Comparison of ENCODE assay signal across 11 cellular contexts in genomic region chr6:138250513-138251247, GRCh38. TPM values are rescaled to one million over a fixed set of nuclear protein-coding genes. Genes with fewer than 3 reads are reported as not detected.
DNase-seq lines count a peak whose midpoint lies in the region; ATAC-seq and TF ChIP-seq lines count a peak whose summit lies in the region.
"Had no signal": no experiment of that assay in that cellular context is flagged by ENCODE, and none has a peak within 500 bp of the region (broad histone marks: within the 10 kb centered on the region; RNA-seq: fewer than 3 reads in every experiment).

No MANE protein-coding gene starts in this region.

- no peak for TF ChIP-seq POLR2A in suprapubic skin (IDR thresholded peaks at IDR 0.05)

- no peak for TF ChIP-seq EP300 in suprapubic skin (IDR thresholded peaks at IDR 0.05)

- H3K4me3 Mint-ChIP-seq in HFFc6 (peak overlapping the region; percentile 36), MCF 10A (ENCODE audit: unreplicated experiment) (no peak overlapping the region), neural progenitor cell (no peak overlapping the region)
- no peak overlapping the region for H3K4me3 Mint-ChIP-seq in activated naive CD4-positive, alpha-beta T cell treated with anti-CD3 and anti-CD28 coated beads, Interleukin-2, amount 10 ng/mL, durations not matched to agents 7 days and 5 days

- H3K79me2 ChIP-seq in hepatocyte (no peaks in the 10 kb centered on the region), neural progenitor cell (ENCODE audit: low read depth) (no peaks in the 10 kb centered on the region)

- H3K27me3 Mint-ChIP-seq in HFFc6 (ENCODE audit: insufficient read depth) (peaks cover 10% of the 10 kb centered on the region), MCF 10A (ENCODE audit: insufficient read depth, unreplicated experiment) (no peaks in the 10 kb centered on the region), neural progenitor cell (ENCODE audit: insufficient read depth, low read depth) (peaks cover 8% of the 10 kb centered on the region)
- H3K27me3 Mint-ChIP-seq in activated naive CD4-positive, alpha-beta T cell treated with anti-CD3 and anti-CD28 coated beads, Interleukin-2, amount 10 ng/mL, durations not matched to agents 7 days and 5 days = peaks cover 10% of the 10 kb centered on the region

- H3K4me1 ChIP-seq in hepatocyte (ENCODE audit: insufficient read depth) (peaks cover 4% of the 10 kb centered on the region), suprapubic skin (peaks cover 9% of the 10 kb centered on the region), neural progenitor cell (no peaks in the 10 kb centered on the region)
- H3K4me1 ChIP-seq: HAP-1 had no signal

- H2AFZ ChIP-seq in hepatocyte = no peak overlapping the region
- H2AFZ ChIP-seq in neural progenitor cell (replicated peaks) = no peak overlapping the region

- H3K9me3 Mint-ChIP-seq in HFFc6 (no peaks in the 10 kb centered on the region), MCF 10A (ENCODE audit: unreplicated experiment) (no peaks in the 10 kb centered on the region), neural progenitor cell (no peaks in the 10 kb centered on the region)
- no peaks in the 10 kb centered on the region for H3K9me3 Mint-ChIP-seq in activated naive CD4-positive, alpha-beta T cell treated with anti-CD3 and anti-CD28 coated beads, Interleukin-2, amount 10 ng/mL, durations not matched to agents 7 days and 5 days

- 65% methylated on average over 16 of the region's 16 CpGs for WGBS in hepatocyte (ENCODE audit: low lambda C conversion rate, missing lambda C conversion rate)
- WGBS in suprapubic skin = 33% methylated on average over 16 of the region's 16 CpGs

- H3K36me3 ChIP-seq in hepatocyte (replicated peaks; ENCODE audit: insufficient read depth, low read depth) (no peaks in the 10 kb centered on the region), suprapubic skin (no peaks in the 10 kb centered on the region), neural progenitor cell (no peaks in the 10 kb centered on the region)
- H3K36me3 ChIP-seq: HAP-1 had no signal

- H3K27ac ChIP-seq in hepatocyte (peak overlapping the region; percentile 82), suprapubic skin (peak overlapping the region; percentile 24), neural progenitor cell (no peak overlapping the region)

- H3K36me3 Mint-ChIP-seq in HFFc6 (ENCODE audit: low read depth) = no peaks in the 10 kb centered on the region
- no peaks in the 10 kb centered on the region for H3K36me3 Mint-ChIP-seq in MCF 10A (ENCODE audit: insufficient read depth, unreplicated experiment)
- H3K36me3 Mint-ChIP-seq in activated naive CD4-positive, alpha-beta T cell treated with anti-CD3 and anti-CD28 coated beads, Interleukin-2, amount 10 ng/mL, durations not matched to agents 7 days and 5 days = no peaks in the 10 kb centered on the region
- no peaks in the 10 kb centered on the region for H3K36me3 Mint-ChIP-seq in neural progenitor cell

- peak overlapping the region; percentile 3 for H3K4me2 ChIP-seq in hepatocyte
- H3K4me2 ChIP-seq in neural progenitor cell = no peak overlapping the region

- H3F3A ChIP-seq in neural progenitor cell (ENCODE audit: low read depth) = no peaks in the 10 kb centered on the region

- H4K20me1 ChIP-seq in hepatocyte (ENCODE audit: insufficient read depth, poor library complexity, severe bottlenecking) = no peaks in the 10 kb centered on the region
- H4K20me1 ChIP-seq in neural progenitor cell (ENCODE audit: low read depth) = no peaks in the 10 kb centered on the region

- ATAC-seq in HG03432 (IDR thresholded peaks at IDR 0.05; ENCODE audit: unreplicated experiment) = no peak

- H3K9ac ChIP-seq in neural progenitor cell = no peak overlapping the region

- H3K4me3 ChIP-seq in hepatocyte (no peak overlapping the region), suprapubic skin (peak overlapping the region; percentile 5), neural progenitor cell (no peak overlapping the region)
- H3K4me3 ChIP-seq: HAP-1 had no signal

- CTCF ChIA-PET in MCF 10A (lab: Yijun Ruan, JAX) = interaction anchor here (0.6 kb wide), 1 partner anchor 155 kb away, joined by 3 read pairs; no protein-coding TSS in a partner anchor
- CTCF ChIA-PET in activated naive CD4-positive, alpha-beta T cell treated with anti-CD3 and anti-CD28 coated beads, Interleukin-2, amount 10 ng/mL, durations not matched to agents 7 days and 5 days (lab: Charles Lee) = no interaction called here

- no peaks in the 10 kb centered on the region for H3K9me3 ChIP-seq in hepatocyte (ENCODE audit: low read depth)
- H3K9me3 ChIP-seq in suprapubic skin = no peaks in the 10 kb centered on the region
- H3K9me3 ChIP-seq in neural progenitor cell (ENCODE audit: low read depth) = no peaks in the 10 kb centered on the region
- H3K9me3 ChIP-seq: HAP-1 had no signal

- POLR2A ChIA-PET in MCF 10A (lab: Yijun Ruan, JAX) = interaction anchor here (1.0 to 1.1 kb wide), 3 partner anchors 16 to 54 kb away, joined by 3 to 6 read pairs (median 3); no protein-coding TSS in a partner anchor

- intact Hi-C loops in MCF 10A (cut with micrococcal nuclease) = no loop called here

- no peaks in the 10 kb centered on the region for H3K9me2 ChIP-seq in hepatocyte (replicated peaks; ENCODE audit: insufficient read depth)

- no peak for TF ChIP-seq CTCF in HFFc6 (IDR thresholded peaks at IDR 0.05)
- no peak for TF ChIP-seq CTCF in MCF 10A (IDR thresholded peaks at IDR 0.05; ENCODE audit: unreplicated experiment)
- no peak for TF ChIP-seq CTCF in hepatocyte (IDR thresholded peaks at IDR 0.05; ENCODE audit: poor library complexity)
- TF ChIP-seq CTCF in suprapubic skin (IDR thresholded peaks at IDR 0.05) = no peak
- no peak for TF ChIP-seq CTCF in neural progenitor cell (IDR thresholded peaks at IDR 0.05)

- H3K27me3 ChIP-seq in hepatocyte (no peaks in the 10 kb centered on the region), suprapubic skin (no peaks in the 10 kb centered on the region), neural progenitor cell (no peaks in the 10 kb centered on the region)

- DNase-seq in HFFc6 = peak; percentile 67
- DNase-seq in MCF 10A (ENCODE audit: unreplicated experiment) = peak; percentile 80
- peak; percentile 71 for DNase-seq in hepatocyte (ENCODE audit: low spot score)
- DNase-seq in suprapubic skin (ENCODE audit: low spot score in 2 of 2) = peak in 1 of 2 donors; percentile 70
- no peak for DNase-seq in SKM-1 treated with dmso at 0.1 percent for 144 hours (lab: John Stamatoyannopoulos, UW; ENCODE audit: unreplicated experiment)
- DNase-seq in activated naive CD4-positive, alpha-beta T cell treated with anti-CD3 and anti-CD28 coated beads, Interleukin-2, amount 10 ng/mL, durations not matched to agents 7 days and 5 days = no peak
- no peak for DNase-seq in neural progenitor cell (ENCODE audit: low spot score)
- DNase-seq: activated CD4-positive, alpha-beta T cell treated with anti-CD3 and anti-CD28 coated beads for 1 hour; islet precursor cell had no signal

- H3K4me1 Mint-ChIP-seq in HFFc6 (ENCODE audit: low read depth) = no peaks in the 10 kb centered on the region; the same call in 1 of the 2 replicates
- H3K4me1 Mint-ChIP-seq in MCF 10A (ENCODE audit: insufficient read depth, unreplicated experiment) = no peaks in the 10 kb centered on the region
- H3K4me1 Mint-ChIP-seq in activated naive CD4-positive, alpha-beta T cell treated with anti-CD3 and anti-CD28 coated beads, Interleukin-2, amount 10 ng/mL, durations not matched to agents 7 days and 5 days = no peaks in the 10 kb centered on the region
- H3K4me1 Mint-ChIP-seq in neural progenitor cell = peaks cover 15% of the 10 kb centered on the region

- H3K27ac Mint-ChIP-seq in HFFc6 (peak overlapping the region; percentile 56), MCF 10A (ENCODE audit: low read depth, unreplicated experiment) (no peak overlapping the region), neural progenitor cell (no peak overlapping the region)
- H3K27ac Mint-ChIP-seq in activated naive CD4-positive, alpha-beta T cell treated with anti-CD3 and anti-CD28 coated beads, Interleukin-2, amount 10 ng/mL, durations not matched to agents 7 days and 5 days = no peak overlapping the region

- no TSS peak for BruUV-seq in MCF 10A (replicated peaks; lab: Mats Ljungman, UMichigan)

RNA-seq across cellular contexts. Expression of gene PBOV1, which starts 32.4 kb away (rescaled TPM):
- not detected for total RNA-seq in HFFc6 (2021; fragmentation: NEBNext Ultra II Directional; extraction: Animal tissue kit (Norgen Biotek cat#: 25700))
- total RNA-seq in MCF 10A (2022) (not detected in 2 replicates), hepatocyte (not detected in 2 replicates), suprapubic skin (not detected), neural progenitor cell (ENCODE audit: low replicate concordance) (not detected in 2 replicates)
- not detected in 2 replicates for polyA plus RNA-seq in hepatocyte

Comparison
In these comparisons a context has a peak if more than half of its experiments do, and no peak if none do; other contexts are left out.
1. DNase-seq: peak in HFFc6 (single experiment), MCF 10A (single experiment) and hepatocyte (single experiment); none in SKM-1 treated with dmso at 0.1 percent for 144 hours (single experiment), activated naive CD4-positive, alpha-beta T cell treated with anti-CD3 and anti-CD28 coated beads, Interleukin-2, amount 10 ng/mL, durations not matched to agents 7 days and 5 days (single experiment) and neural progenitor cell (single experiment).